Comparison of ENCODE assay signal across 22 cellular contexts in genomic region chr16:11595908-11596504, GRCh38. TPM values are rescaled to one million over a fixed set of nuclear protein-coding genes. Genes with fewer than 3 reads are reported as not detected.
DNase-seq lines count a peak whose midpoint lies in the region; ATAC-seq and TF ChIP-seq lines count a peak whose summit lies in the region.
"Had no signal": no experiment of that assay in that cellular context is flagged by ENCODE, and none has a peak within 500 bp of the region (broad histone marks: within the 10 kb centered on the region; RNA-seq: fewer than 3 reads in every experiment).

No MANE protein-coding gene starts in this region.

- H3K27ac ChIP-seq in CD4-positive, alpha-beta T cell (ENCODE audit: low read depth, low read length) = no peak overlapping the region
- H3K27ac ChIP-seq in HUES48 (ENCODE audit: low read depth, low read length) (peak overlapping the region; percentile 50), hepatocyte (peak overlapping the region; percentile 37)

- peaks cover 29% of the 10 kb centered on the region for H3K4me1 Mint-ChIP-seq in CD4-positive, alpha-beta T cell (ENCODE audit: low read depth)
- H3K4me1 Mint-ChIP-seq: endodermal cell had no signal

- H3K36me3 Mint-ChIP-seq in CD4-positive, alpha-beta T cell (ENCODE audit: low read depth) = no peaks in the 10 kb centered on the region
- H3K36me3 Mint-ChIP-seq: activated naive CD8-positive, alpha-beta T cell treated with anti-CD3 and anti-CD28 coated beads for 36 hours; stimulated activated effector memory CD8-positive, alpha-beta T cell treated with anti-CD3 and anti-CD28 coated beads, Interleukin-12 subunit alpha, Interleukin-12 subunit beta, amount 100 ng/mL, for 72 hours had no signal

- H3K4me3 Mint-ChIP-seq in CD4-positive, alpha-beta T cell = no peak overlapping the region
- H3K4me3 Mint-ChIP-seq: activated naive CD8-positive, alpha-beta T cell treated with anti-CD3 and anti-CD28 coated beads for 36 hours; CD8-positive, alpha-beta memory T cell; endodermal cell; stimulated activated effector memory CD8-positive, alpha-beta T cell treated with anti-CD3 and anti-CD28 coated beads, Interleukin-12 subunit alpha, Interleukin-12 subunit beta, amount 100 ng/mL, for 72 hours had no signal

- H3K4me3 ChIP-seq in HUES48 (ENCODE audit: low read depth, low read length) (no peak overlapping the region), hepatocyte (no peak overlapping the region)
- H3K4me3 ChIP-seq: colonic mucosa, HAP-1, thoracic aorta had no signal

- H3K9me3 ChIP-seq in CD4-positive, alpha-beta T cell (ENCODE audit: control insufficient read depth, low read length) = no peaks in the 10 kb centered on the region
- H3K9me3 ChIP-seq in HUES48 (ENCODE audit: control insufficient read depth, insufficient read depth, low read length) (no peaks in the 10 kb centered on the region), hepatocyte (ENCODE audit: low read depth) (no peaks in the 10 kb centered on the region)
- H3K9me3 ChIP-seq: colonic mucosa, HAP-1, thoracic aorta had no signal

- no peak for TF ChIP-seq CTCF in CD4-positive, alpha-beta T cell (IDR thresholded peaks at IDR 0.05)
- no peak for TF ChIP-seq CTCF in hepatocyte (IDR thresholded peaks at IDR 0.05; ENCODE audit: poor library complexity)

- no peak overlapping the region for H2AFZ ChIP-seq in hepatocyte

- H4K20me1 ChIP-seq in hepatocyte (ENCODE audit: insufficient read depth, poor library complexity, severe bottlenecking) = no peaks in the 10 kb centered on the region

- no peak for ATAC-seq in CD4-positive, alpha-beta T cell (ENCODE audit: poor library complexity)
- ATAC-seq: stimulated activated effector memory CD8-positive, alpha-beta T cell treated with anti-CD3 and anti-CD28 coated beads, Interleukin-12 subunit alpha, Interleukin-12 subunit beta, amount 100 ng/mL, for 72 hours had no signal

- H3K4me2 ChIP-seq in hepatocyte = no peak overlapping the region

- CTCF ChIA-PET in CD4-positive, alpha-beta T cell (lab: Charles Lee) = no interaction called here

- no peaks in the 10 kb centered on the region for H3K36me3 ChIP-seq in HUES48 (ENCODE audit: control insufficient read depth, insufficient read depth, low read length)
- H3K36me3 ChIP-seq in hepatocyte (replicated peaks; ENCODE audit: insufficient read depth, low read depth) = no peaks in the 10 kb centered on the region
- H3K36me3 ChIP-seq: colonic mucosa, HAP-1, thoracic aorta had no signal

- no peaks in the 10 kb centered on the region for H3K79me2 ChIP-seq in hepatocyte

- WGBS in hepatocyte (ENCODE audit: low lambda C conversion rate, missing lambda C conversion rate) = 63% methylated on average over 9 of the region's 9 CpGs

- no peak for DNase-seq in CD4-positive, alpha-beta T cell
- no peak for DNase-seq in hepatocyte (ENCODE audit: low spot score)
- DNase-seq in posterior vena cava (ENCODE audit: low spot score) = peak; percentile 69
- DNase-seq in NCI-H146 (lab: John Stamatoyannopoulos, UW) = no peak
- DNase-seq in NCI-H2196 treated with DMSO at 0.1 percent for 48 hours (lab: John Stamatoyannopoulos, UW; ENCODE audit: unreplicated experiment) = no peak
- DNase-seq in activated CD4-positive, alpha-beta T cell treated with anti-CD3 and anti-CD28 coated beads, Interleukin-2, amount 50 U/mL, for 1 hour = no peak
- no peak for DNase-seq in cerebellar cortex (ENCODE audit: low spot score)
- DNase-seq: activated CD4-positive, alpha-beta T cell treated with anti-CD3 and anti-CD28 coated beads for 48 hours; activated naive CD8-positive, alpha-beta T cell treated with anti-CD3 and anti-CD28 coated beads for 36 hours; colonic mucosa; endodermal cell; left ventricle myocardium superior; NCI-H1105; NCI-H2171; NCI-H748 treated with DMSO at 0.1 percent for 48 hours; SHP77 had no signal

- POLR2A ChIA-PET in CD4-positive, alpha-beta T cell (lab: Charles Lee) = interaction anchor here (1.3 kb wide), 1 partner anchor 44 kb away, joined by 3 read pairs; no protein-coding TSS in a partner anchor

- H3K27me3 Mint-ChIP-seq in CD4-positive, alpha-beta T cell = no peaks in the 10 kb centered on the region
- H3K27me3 Mint-ChIP-seq: activated naive CD8-positive, alpha-beta T cell treated with anti-CD3 and anti-CD28 coated beads for 36 hours; CD8-positive, alpha-beta memory T cell had no signal

- no peak overlapping the region for H3K9ac ChIP-seq in HUES48 (ENCODE audit: low read depth, low read length)

- intact Hi-C loops in CD4-positive, alpha-beta T cell (cut with DNase I, micrococcal nuclease) = loop anchor here in 1 of 2 experiments (5.0 kb wide), 1 partner anchor 46 kb away; no protein-coding TSS in a partner anchor
- intact Hi-C loops in posterior vena cava (cut with DNase I) = no loop called here

- peaks cover 27% of the 10 kb centered on the region for H3K4me1 ChIP-seq in HUES48 (ENCODE audit: control insufficient read depth, insufficient read depth, low read length)
- peaks cover 28% of the 10 kb centered on the region for H3K4me1 ChIP-seq in hepatocyte (ENCODE audit: insufficient read depth)

- peak overlapping the region; percentile 51 for H3K27ac Mint-ChIP-seq in CD4-positive, alpha-beta T cell
- H3K27ac Mint-ChIP-seq: activated naive CD8-positive, alpha-beta T cell treated with anti-CD3 and anti-CD28 coated beads for 36 hours; activated T-helper 2 cell treated with anti-CD3 and anti-CD28 coated beads, Interferon-gamma antibody, Interleukin-2, Interleukin-4, amounts not matched to agents 10 μg/mL and 5 μg/mL and 100 μg/mL, durations not matched to agents 14 hours and 24 hours and 36 hours; endodermal cell had no signal

- no peaks in the 10 kb centered on the region for H3K27me3 ChIP-seq in CD4-positive, alpha-beta T cell (ENCODE audit: control insufficient read depth, insufficient read depth, low read length)
- H3K27me3 ChIP-seq in HUES48 (ENCODE audit: control insufficient read depth, insufficient read depth, low read length) = no peaks in the 10 kb centered on the region
- no peaks in the 10 kb centered on the region for H3K27me3 ChIP-seq in hepatocyte
- H3K27me3 ChIP-seq: colonic mucosa had no signal

- no peaks in the 10 kb centered on the region for H3K9me2 ChIP-seq in hepatocyte (replicated peaks; ENCODE audit: insufficient read depth)

- no peaks in the 10 kb centered on the region for H3K9me3 Mint-ChIP-seq in CD4-positive, alpha-beta T cell
- H3K9me3 Mint-ChIP-seq: activated naive CD8-positive, alpha-beta T cell treated with anti-CD3 and anti-CD28 coated beads for 36 hours; activated T-helper 2 cell treated with anti-CD3 and anti-CD28 coated beads, Interferon-gamma antibody, Interleukin-2, Interleukin-4, amounts not matched to agents 10 μg/mL and 5 μg/mL and 100 μg/mL, durations not matched to agents 14 hours and 24 hours and 36 hours; CD8-positive, alpha-beta memory T cell; endodermal cell; stimulated activated effector memory CD8-positive, alpha-beta T cell treated with anti-CD3 and anti-CD28 coated beads, Interleukin-12 subunit alpha, Interleukin-12 subunit beta, amount 100 ng/mL, for 72 hours had no signal

RNA-seq across cellular contexts. Expression of gene LITAF, which starts 9.3 kb away (rescaled TPM):
- total RNA-seq in CD4-positive, alpha-beta T cell = 100 to 1,000 TPM; 226 to 257 TPM
- total RNA-seq in hepatocyte (65.6 and 78.9 TPM in 2 replicates), posterior vena cava (10 to 100 TPM; 70.0 to 76.4 TPM)
- polyA plus RNA-seq in hepatocyte = 119 and 134 TPM in 2 replicates
